ENCODE assay signal across 8 cellular contexts in the genomic region with DNA sequence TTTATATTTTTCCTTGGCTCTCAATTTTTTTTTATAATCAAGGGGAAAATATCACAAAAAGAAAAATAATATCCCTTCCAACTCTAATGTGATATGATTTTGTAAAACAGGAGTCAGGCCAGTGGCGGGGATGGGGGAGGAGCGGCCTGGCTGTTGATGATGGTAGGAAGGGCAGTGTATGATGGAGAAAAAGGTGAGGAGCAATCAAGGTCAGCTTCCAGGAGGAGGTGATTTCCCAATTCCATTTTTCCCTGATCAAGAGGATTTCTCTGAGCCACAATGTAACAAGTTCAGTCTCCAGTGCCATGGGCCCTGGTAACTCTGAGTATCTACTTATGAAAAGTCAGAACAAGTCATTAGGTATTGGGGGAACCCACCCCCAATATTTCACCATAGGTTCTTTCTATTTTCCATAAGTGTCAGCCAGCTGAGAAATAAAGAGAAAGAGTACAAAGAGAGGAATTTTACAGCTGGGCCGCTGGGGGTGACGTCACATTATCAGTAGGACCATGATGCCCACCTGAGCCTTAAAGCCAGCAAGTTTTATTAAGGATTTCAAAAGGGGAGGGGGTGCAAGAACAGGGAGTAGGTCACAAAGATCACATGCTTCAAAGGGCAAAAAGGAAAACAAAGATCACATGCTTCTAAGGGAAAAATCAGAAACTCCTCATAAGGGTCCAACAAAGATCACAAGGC. TPM values are rescaled to one million over a fixed set of nuclear protein-coding genes. Genes with fewer than 3 reads are reported as not detected.
DNase-seq lines count a peak whose midpoint lies in the region; ATAC-seq, FAIRE-seq and TF ChIP-seq lines count a peak whose summit lies in the region.
"Not testable (repeated sequence)": the region's sequence is repeated elsewhere in the genome, so short reads cannot be mapped to it uniquely, and the experiment has no call there.

No MANE protein-coding gene starts in this region.

- H3K79me2 ChIP-seq in K562 (ENCODE audit: control insufficient read depth, insufficient read depth, low read length); HepG2 (ENCODE audit: insufficient read depth, low read length): not testable (repeated sequence)

- not testable (repeated sequence) for TF ChIP-seq RAD21 in K562 (CRISPR knock-in tag; conservative IDR thresholded peaks at IDR 0.05 in 1 of 2, IDR thresholded peaks at IDR 0.05 in 1 of 2); HepG2 (CRISPR knock-in tag; IDR thresholded peaks at IDR 0.05)

- not testable (repeated sequence) for H3K27ac ChIP-seq in K562 (ENCODE audit: extremely low read depth, low read depth, low read length); HepG2 (ENCODE audit: extremely low read length, insufficient read depth, low read length); upper lobe of right lung
- peak overlapping the region in 3 of 4 donors; percentile 85 to 92 (median 89) for H3K27ac ChIP-seq in esophagus muscularis mucosa (replicated peaks in 1 of 4)
- peak overlapping the region in 3 of 4 donors; percentile 91 to 93 (median 93) for H3K27ac ChIP-seq in sigmoid colon

- H3K27me3 ChIP-seq in Caco-2 (replicated peaks; ENCODE audit: control insufficient read depth, insufficient read depth, low read length); esophagus muscularis mucosa; HepG2 (ENCODE audit: control insufficient read depth in 1 of 2, insufficient read depth in 2 of 2, low read length in 2 of 2); sigmoid colon; upper lobe of right lung: not testable (repeated sequence)
- H3K27me3 ChIP-seq in K562 (ENCODE audit: control insufficient read depth in 2 of 2, insufficient read depth in 2 of 2, low read length in 2 of 2), result peaks cover 6 to 66% of the 10 kb centered on the region in 2 experiments

- H3K4me1 Mint-ChIP-seq in Caco-2 (ENCODE audit: low read depth, unreplicated experiment), result not testable (repeated sequence)

- H3K36me3 Mint-ChIP-seq in Caco-2 (ENCODE audit: insufficient read depth, unreplicated experiment), result peaks cover 41% of the 10 kb centered on the region

- H3K27ac Mint-ChIP-seq in Caco-2 (ENCODE audit: unreplicated experiment), result not testable (repeated sequence)

- H3K9me1 ChIP-seq in K562 (ENCODE audit: control insufficient read depth, insufficient read depth, low read length), result not testable (repeated sequence)

- H3K27me3 Mint-ChIP-seq in Caco-2 (ENCODE audit: insufficient read depth, unreplicated experiment), result not testable (repeated sequence)

- not testable (repeated sequence) for FAIRE-seq in K562 (lab: Jason Lieb, UNC); HepG2 (lab: Jason Lieb, UNC)

- ATAC-seq in K562, HepG2, upper lobe of right lung: not testable (repeated sequence)

- POLR2A ChIA-PET in Caco-2 (lab: Charles Lee); K562 (lab: Yijun Ruan, JAX); HepG2 (lab: Yijun Ruan, JAX): not testable (repeated sequence)

- not testable (repeated sequence) for H2AFZ ChIP-seq in K562 (ENCODE audit: low read depth, low read length); HepG2 (ENCODE audit: low read length)

- TF ChIP-seq POLR2A in K562 (conservative IDR thresholded peaks at IDR 0.05); esophagus muscularis mucosa (IDR thresholded peaks at IDR 0.05; ENCODE audit: low read depth); HepG2 (IDR thresholded peaks at IDR 0.05; ENCODE audit: insufficient read depth in 1 of 2, low read depth in 2 of 2, low read length in 2 of 2); sigmoid colon (IDR thresholded peaks at IDR 0.05): not testable (repeated sequence)

- in situ Hi-C loops in K562 (cut with MboI), result loop anchor here (5.0 kb wide), 1 partner anchor 256 kb away; no protein-coding TSS in a partner anchor
- in situ Hi-C loops in HepG2 (cut with HindIII; ENCODE audit: extremely low pct_ligation_motif_present, low pct_unique_long_range_greater_than_20kb), result not testable (repeated sequence)

- TSS peak; percentile 12 for BruUV-seq in Caco-2 (replicated peaks; lab: Mats Ljungman, UMichigan)
- BruUV-seq in K562 (replicated peaks; lab: Mats Ljungman, UMichigan); HepG2 (replicated peaks; lab: Mats Ljungman, UMichigan): not testable (repeated sequence)

- H3K36me3 ChIP-seq in Caco-2 (ENCODE audit: control insufficient read depth, insufficient read depth, low read length); K562 (ENCODE audit: control insufficient read depth, insufficient read depth, low read length); HepG2 (replicated peaks in 1 of 2; ENCODE audit: control insufficient read depth in 1 of 2, insufficient read depth in 2 of 2, low read length in 2 of 2); sigmoid colon; upper lobe of right lung: not testable (repeated sequence)
- H3K36me3 ChIP-seq in esophagus muscularis mucosa, result peaks cover 0 to 12% (median 5%) of the 10 kb centered on the region in 4 donors

- H3K4me3 Mint-ChIP-seq in Caco-2 (ENCODE audit: unreplicated experiment), result not testable (repeated sequence)

- not testable (repeated sequence) for H3K4me3 ChIP-seq in Caco-2 (ENCODE audit: low read depth, low read length); K562; esophagus muscularis mucosa; HepG2 (replicated peaks in 1 of 3; ENCODE audit: insufficient read depth in 1 of 3, low read depth in 2 of 3, low read length in 3 of 3); sigmoid colon; upper lobe of right lung

- not testable (repeated sequence) for H3K4me1 ChIP-seq in Caco-2; K562 (replicated peaks in 1 of 2; ENCODE audit: control insufficient read depth in 2 of 2, insufficient read depth in 2 of 2, low read length in 2 of 2); HepG2 (ENCODE audit: insufficient read depth, low read length); upper lobe of right lung
- H3K4me1 ChIP-seq in esophagus muscularis mucosa (peaks cover 44 to 81% (median 71%) of the 10 kb centered on the region in 4 donors), sigmoid colon (peaks cover 0 to 78% (median 73%) of the 10 kb centered on the region in 4 donors)

- 3% methylated on average over 4 of the region's 4 CpGs for WGBS in K562 (ENCODE audit: insufficient coverage, low coverage, missing lambda C conversion rate)
- WGBS in esophagus muscularis mucosa, result 84% methylated on average over 4 of the region's 4 CpGs
- WGBS in HepG2 (ENCODE audit: low lambda C conversion rate), result 40% methylated on average over 4 of the region's 4 CpGs
- 95 to 96% methylated on average over 4 of the region's 4 CpGs for WGBS in sigmoid colon, 2 donors

- DNase-seq in Caco-2; K562 (ENCODE audit: extremely low read depth in 1 of 4, low spot score in 3 of 4); esophagus muscularis mucosa (ENCODE audit: extremely low spot score); HepG2 (ENCODE audit: low spot score): not testable (repeated sequence)
- DNase-seq in mesenteric fat pad (ENCODE audit: low spot score), result peak; percentile 41
- peak; percentile 17 for DNase-seq in posterior vena cava (ENCODE audit: low spot score)
- DNase-seq in sigmoid colon, result peak; percentile 56
- peak; percentile 11 for DNase-seq in upper lobe of right lung

- H3K9me3 ChIP-seq in Caco-2 (peaks cover 24% of the 10 kb centered on the region), HepG2 (ENCODE audit: low read length) (peaks cover 16% of the 10 kb centered on the region; the same call in 1 of the 2 replicates)
- not testable (repeated sequence) for H3K9me3 ChIP-seq in K562 (replicated peaks; ENCODE audit: control insufficient read depth, insufficient read depth, low read depth, low read length); esophagus muscularis mucosa; sigmoid colon; upper lobe of right lung

- TF ChIP-seq EP300 in K562 (IDR thresholded peaks at IDR 0.05; ENCODE audit: low read length); esophagus muscularis mucosa (IDR thresholded peaks at IDR 0.05); HepG2 (IDR thresholded peaks at IDR 0.05; ENCODE audit: low read depth in 2 of 2, low read length in 2 of 2); HepG2 (CRISPR knock-in tag; IDR thresholded peaks at IDR 0.05; ENCODE audit: borderline replicate concordance); sigmoid colon (IDR thresholded peaks at IDR 0.05): not testable (repeated sequence)

- H4K20me1 ChIP-seq in K562 (replicated peaks; ENCODE audit: control insufficient read depth, insufficient read depth, low read length); HepG2 (ENCODE audit: insufficient read depth, low read length): not testable (repeated sequence)

- CTCF ChIA-PET in Caco-2 (lab: Charles Lee); K562 (lab: Yijun Ruan, JAX; ENCODE audit: low intra/inter-chr PET ratio); HepG2 (lab: Yijun Ruan, JAX; ENCODE audit: low intra/inter-chr PET ratio, low total read pairs): not testable (repeated sequence)

- not testable (repeated sequence) for H3K4me2 ChIP-seq in K562 (ENCODE audit: insufficient read depth, low read length); HepG2 (ENCODE audit: low read depth, low read length)

- H3K9ac ChIP-seq in K562 (ENCODE audit: insufficient read depth in 1 of 2, low read depth in 2 of 2, low read length in 2 of 2); HepG2 (ENCODE audit: insufficient read depth, low read depth, low read length): not testable (repeated sequence)

- TF ChIP-seq CTCF in Caco-2 (IDR thresholded peaks at IDR 0.05; ENCODE audit: insufficient read depth in 1 of 2, low read depth in 1 of 2, low read length in 1 of 2, severe bottlenecking in 1 of 2, unreplicated experiment in 1 of 2); K562 (IDR thresholded peaks at IDR 0.05 in 2 of 3, conservative IDR thresholded peaks at IDR 0.05 in 1 of 3; ENCODE audit: insufficient read depth in 2 of 3, low read depth in 1 of 3, low read length in 3 of 3); esophagus muscularis mucosa (IDR thresholded peaks at IDR 0.05); HepG2 (CRISPR knock-in tag; IDR thresholded peaks at IDR 0.05); sigmoid colon (IDR thresholded peaks at IDR 0.05); upper lobe of right lung (IDR thresholded peaks at IDR 0.05): not testable (repeated sequence)

- H3K9me3 Mint-ChIP-seq in Caco-2 (ENCODE audit: unreplicated experiment), result peaks cover 28% of the 10 kb centered on the region

- intact Hi-C loops in Caco-2 (cut with micrococcal nuclease; ENCODE audit: unreplicated experiment); esophagus muscularis mucosa (cut with DNase I); HepG2 (cut with micrococcal nuclease; ENCODE audit: unreplicated experiment); sigmoid colon (cut with DNase I); upper lobe of right lung (cut with DNase I): not testable (repeated sequence)
- intact Hi-C loops in K562 (cut with micrococcal nuclease) (loop anchor here (5.0 kb wide), 1 partner anchor 41 kb away; no protein-coding TSS in a partner anchor), posterior vena cava (cut with DNase I) (loop anchor here in 1 of 2 donors (5.0 kb wide), 1 partner anchor 36 kb away; the partner anchor contains the start of gene TSPAN15)

RNA-seq across cellular contexts. Expression of gene TSPAN15, which starts 37.0 kb away (rescaled TPM):
- 86.5 and 89.0 TPM in 2 replicates for total RNA-seq in Caco-2 (2022)
- 0.95 TPM in 1 of 2 replicates, not detected in the other for total RNA-seq in K562 (2011; cell fraction: chromatin; rRNA removed; ENCODE audit: low replicate concordance)
- total RNA-seq in K562 (2011; cell fraction: nucleolus; rRNA removed), result 0.17 and 0.66 TPM in 2 replicates
- 0.38 TPM in 1 of 2 replicates, not detected in the other for total RNA-seq in K562 (2011; cell fraction: nucleoplasm; rRNA removed)
- total RNA-seq in K562 (2014; rRNA removed), result 0.78 and 1.0 TPM in 2 replicates
- total RNA-seq in K562 (2014; rRNA removed; fragmentation: Illumina TruSeq; extraction: Trizol), result 0.33 and 0.35 TPM in 2 replicates
- 0.19 and 0.36 TPM in 2 replicates for total RNA-seq in K562 (2015; rRNA removed; fragmentation: Illumina TruSeq; extraction: Trizol)
- 0.53 and 0.83 TPM in 2 replicates for total RNA-seq in K562 (2021)
- polyA plus RNA-seq in K562 (2011; rRNA removed), result 0.45 and 0.64 TPM in 2 replicates
- polyA plus RNA-seq in K562 (2011; cell fraction: cytosol; rRNA removed), result 0.81 and 0.88 TPM in 2 replicates
- 0.71 and 0.73 TPM in 2 replicates for polyA plus RNA-seq in K562 (2011; cell fraction: nucleus; rRNA removed)
- 0.59 and 0.89 TPM in 2 replicates for polyA plus RNA-seq in K562 (2012)
- 0.26 and 0.45 TPM in 2 replicates for polyA plus RNA-seq in K562 (2014; fragmentation: Illumina TruSeq; extraction: Trizol)
- not detected for polyA plus RNA-seq in K562 (2014; fragmentation: Nextera tagmentation; extraction: Ambion mirVana)
- polyA plus RNA-seq in K562 (2014; rRNA removed), result 0.36 and 1.2 TPM in 2 replicates
- 0.48 and 0.53 TPM in 2 replicates for polyA minus RNA-seq in K562 (2011; rRNA and poly(A)+ RNA removed)
- 0.95 and 2.6 TPM in 2 replicates for polyA minus RNA-seq in K562 (2011; cell fraction: cytosol; rRNA and poly(A)+ RNA removed)
- 1.1 TPM in 2 replicates for polyA minus RNA-seq in K562 (2011; cell fraction: nucleus; rRNA and poly(A)+ RNA removed)
- total RNA-seq in esophagus muscularis mucosa, result 10 to 100 TPM; 40.3 to 59.4 (median 53.5) TPM
- total RNA-seq in HepG2 (2016; rRNA removed; fragmentation: Illumina TruSeq; extraction: Trizol), result 0.27 and 0.34 TPM in 2 replicates
- total RNA-seq in HepG2 (2016; cell fraction: cytosol; rRNA removed; fragmentation: Illumina TruSeq; extraction: Trizol; ENCODE audit: low read depth), result 0.61 and 0.88 TPM in 2 replicates
- total RNA-seq in HepG2 (2016; cell fraction: insoluble cytoplasmic fraction; rRNA removed; fragmentation: Illumina TruSeq; extraction: Trizol), result 0.28 TPM in 2 replicates
- total RNA-seq in HepG2 (2016; cell fraction: membrane; rRNA removed; fragmentation: Illumina TruSeq; extraction: Trizol), result 0.62 and 0.80 TPM in 2 replicates
- total RNA-seq in HepG2 (2016; cell fraction: nucleus; rRNA removed; fragmentation: Illumina TruSeq; extraction: Trizol), result 0.28 and 1.2 TPM in 2 replicates
- 3.2 and 5.1 TPM in 2 replicates for polyA plus RNA-seq in HepG2 (2011; rRNA removed)
- 5.3 and 5.4 TPM in 2 replicates for polyA plus RNA-seq in HepG2 (2011; cell fraction: cytosol; rRNA removed)
- 2.8 and 3.1 TPM in 2 replicates for polyA plus RNA-seq in HepG2 (2011; cell fraction: nucleus; rRNA removed)
- polyA plus RNA-seq in HepG2 (2012), result 3.9 and 5.4 TPM in 2 replicates
- polyA plus RNA-seq in HepG2 (2016; cell fraction: cytosol; fragmentation: Illumina TruSeq; extraction: Trizol; ENCODE audit: low read depth), result 0.62 and 0.84 TPM in 2 replicates
- polyA plus RNA-seq in HepG2 (2016; cell fraction: insoluble cytoplasmic fraction; fragmentation: Illumina TruSeq; extraction: Trizol; ENCODE audit: low read depth), result 0.35 and 0.72 TPM in 2 replicates
- 0.59 and 0.94 TPM in 2 replicates for polyA plus RNA-seq in HepG2 (2016; cell fraction: membrane; fragmentation: Illumina TruSeq; extraction: Trizol; ENCODE audit: low read depth)
- 1.5 and 2.6 TPM in 2 replicates for polyA plus RNA-seq in HepG2 (2016; cell fraction: nucleus; fragmentation: Illumina TruSeq; extraction: Trizol; ENCODE audit: insufficient read depth, low read depth)
- polyA minus RNA-seq in HepG2 (2011; rRNA and poly(A)+ RNA removed; ENCODE audit: low replicate concordance), result 7.5 and 42.0 TPM in 2 replicates
- 1.6 and 1.8 TPM in 2 replicates for polyA minus RNA-seq in HepG2 (2011; cell fraction: cytosol; rRNA and poly(A)+ RNA removed)
- polyA minus RNA-seq in HepG2 (2011; cell fraction: nucleus; rRNA and poly(A)+ RNA removed), result 2.8 and 3.5 TPM in 2 replicates
- 109 TPM for total RNA-seq in mesenteric fat pad
- 10 to 100 TPM; 44.6 to 45.6 TPM for total RNA-seq in posterior vena cava
- 10 to 100 TPM; 55.4 to 76.4 (median 67.4) TPM for total RNA-seq in sigmoid colon
- 100 to 1,000 TPM in 1 of 3 donors, 10 to 100 TPM in 2; 43.0 to 100 (median 70.9) TPM for polyA plus RNA-seq in sigmoid colon
- total RNA-seq in upper lobe of right lung, result 47.3 TPM

Comparison
In these comparisons a context has a peak if more than half of its experiments do, and no peak if none do; other contexts are left out.
1. RNA of gene TSPAN15, which starts 37.0 kb away (total RNA-seq): 109 TPM in mesenteric fat pad (single experiment), 86.5 to 89.0 TPM in Caco-2, 55.4 to 76.4 TPM in sigmoid colon, 40.3 to 59.4 TPM in esophagus muscularis mucosa, 47.3 TPM in upper lobe of right lung (single experiment) and 44.6 to 45.6 TPM in posterior vena cava; 0.17 to 1.0 TPM in K562 and 0.27 to 1.2 TPM in HepG2; every median in the first group is over 10 times any median in the second.